Comparison of ENCODE assay signal across 21 cellular contexts in genomic region chr14:105260826-105261438, GRCh38. TPM values are rescaled to one million over a fixed set of nuclear protein-coding genes. Genes with fewer than 3 reads are reported as not detected.
A peak's percentile ranks its signal among the peaks of the same experiment; 100 is the strongest.
DNase-seq lines count a peak whose midpoint lies in the region; ATAC-seq, FAIRE-seq and TF ChIP-seq lines count a peak whose summit lies in the region.
"Had no signal": no experiment of that assay in that cellular context is flagged by ENCODE, and none has a peak within 500 bp of the region (broad histone marks: within the 10 kb centered on the region; RNA-seq: fewer than 3 reads in every experiment).

No MANE protein-coding gene starts in this region.

- H3K4me1 ChIP-seq in heart left ventricle (peaks cover 0 to 16% (median 3%) of the 10 kb centered on the region in 12 donors), endodermal cell (ENCODE audit: control insufficient read depth, insufficient read depth, low read length) (no peaks in the 10 kb centered on the region), stomach (peaks cover 0 to 12% (median 4%) of the 10 kb centered on the region in 4 donors)
- H3K4me1 ChIP-seq: HAP-1 had no signal

- 69 to 84% (median 80%) methylated on average over 7 to 15 of the region's 15 CpGs for WGBS in heart left ventricle, 4 donors
- 90 to 93% methylated on average over 14 to 15 of the region's 15 CpGs for WGBS in endodermal cell (ENCODE audit: insufficient coverage in 1 of 2, insufficient read length in 1 of 2), 2 experiments
- WGBS in stomach, 5 donors = 88 to 92% (median 90%) methylated on average over 14 to 15 of the region's 15 CpGs

- no peak overlapping the region for H3K4me3 ChIP-seq in heart left ventricle
- H3K4me3 ChIP-seq in endodermal cell (ENCODE audit: low read length) = no peak overlapping the region
- no peak overlapping the region for H3K4me3 ChIP-seq in stomach
- H3K4me3 ChIP-seq: GM12878, HAP-1 had no signal

- TF ChIP-seq POLR2A in heart left ventricle (IDR thresholded peaks at IDR 0.05) (no peak), stomach (IDR thresholded peaks at IDR 0.05) (no peak)

- intact Hi-C loops in heart left ventricle (cut with DNase I) (loop anchor here in 3 of 10 donors (5.0 to 10.0 kb wide), 2 partner anchors 59 to 84 kb away; no protein-coding TSS in a partner anchor), Right ventricle myocardium superior (cut with DNase I) (no loop called here), stomach (cut with DNase I; ENCODE audit: low total_unique reads) (no loop called here)

- ATAC-seq in heart left ventricle (peak in 3 of 4 donors; percentile 25 to 43 (median 30)), Right ventricle myocardium superior (ENCODE audit: poor library complexity) (no peak), GM19351 (IDR thresholded peaks at IDR 0.05; ENCODE audit: unreplicated experiment) (no peak)
- ATAC-seq: GM12878 had no signal

- no peak for FAIRE-seq in frontal cortex (lab: Jason Lieb, UNC)
- FAIRE-seq: D721Med, GM12878 had no signal

- no peak for TF ChIP-seq CTCF in heart left ventricle (IDR thresholded peaks at IDR 0.05)
- no peak for TF ChIP-seq CTCF in endodermal cell (conservative IDR thresholded peaks at IDR 0.05)
- no peak for TF ChIP-seq CTCF in stomach (IDR thresholded peaks at IDR 0.05)

- H3K36me3 ChIP-seq in heart left ventricle (peaks cover 0 to 37% (median 8%) of the 10 kb centered on the region in 9 donors), endodermal cell (ENCODE audit: control insufficient read depth, insufficient read depth, low read length) (no peaks in the 10 kb centered on the region), stomach (peaks cover 7 to 58% (median 50%) of the 10 kb centered on the region in 4 donors)
- H3K36me3 ChIP-seq: HAP-1 had no signal

- H3K27ac ChIP-seq in heart left ventricle (no peak overlapping the region), endodermal cell (ENCODE audit: low read depth, low read length) (peak overlapping the region; percentile 53), stomach (no peak overlapping the region)

- no peaks in the 10 kb centered on the region for H3K9me3 ChIP-seq in heart left ventricle
- no peaks in the 10 kb centered on the region for H3K9me3 ChIP-seq in endodermal cell (ENCODE audit: control insufficient read depth, low read length)
- no peaks in the 10 kb centered on the region for H3K9me3 ChIP-seq in stomach
- H3K9me3 ChIP-seq: HAP-1 had no signal

- H3K4me1 Mint-ChIP-seq in endodermal cell = no peaks in the 10 kb centered on the region
- H3K4me1 Mint-ChIP-seq: CD14-positive monocyte had no signal

- no peaks in the 10 kb centered on the region for H3K9me3 Mint-ChIP-seq in endodermal cell

- no peak for DNase-seq in heart left ventricle
- DNase-seq in Right ventricle myocardium superior = no peak
- DNase-seq in NCI-H524 treated with DMSO at 0.1 percent for 48 hours (lab: John Stamatoyannopoulos, UW) = peak; percentile 88
- no peak for DNase-seq in endodermal cell
- DNase-seq in retina = peak; percentile 76
- DNase-seq in frontal cortex (ENCODE audit: low spot score in 2 of 2) = no peak
- DNase-seq in stomach = no peak
- DNase-seq: AML-193, DMS79 treated with DMSO at 0.1 percent for 48 hours, NCI-H1105, NCI-H146, NCI-H2029 treated with DMSO at 0.1 percent for 48 hours, NCI-H446 treated with DMSO at 0.1 percent for 48 hours, NCI-H82 had no signal

- no peaks in the 10 kb centered on the region for H3K27me3 Mint-ChIP-seq in endodermal cell (ENCODE audit: insufficient read depth)
- H3K27me3 Mint-ChIP-seq: IgD-negative memory B cell had no signal

- H3K27ac Mint-ChIP-seq in endodermal cell = no peak overlapping the region
- H3K27ac Mint-ChIP-seq: IgD-negative memory B cell had no signal

- no peak overlapping the region for H3K9ac ChIP-seq in endodermal cell (ENCODE audit: extremely low read depth, low read length, poor library complexity, severe bottlenecking)

- H3K27me3 ChIP-seq in heart left ventricle = no peaks in the 10 kb centered on the region
- H3K27me3 ChIP-seq in endodermal cell (ENCODE audit: control insufficient read depth, insufficient read depth, low read length, poor library complexity, severe bottlenecking) = no peaks in the 10 kb centered on the region
- H3K27me3 ChIP-seq in stomach = no peaks in the 10 kb centered on the region

- peaks cover 16% of the 10 kb centered on the region for H3K36me3 Mint-ChIP-seq in endodermal cell (ENCODE audit: low read depth)

- no peak overlapping the region for H3K4me3 Mint-ChIP-seq in endodermal cell
- H3K4me3 Mint-ChIP-seq: CD14-positive monocyte, IgD-negative memory B cell had no signal

- TF ChIP-seq EP300 in stomach (IDR thresholded peaks at IDR 0.05) = no peak

RNA-seq across cellular contexts. Expression of gene BTBD6, which starts 12.6 kb away (rescaled TPM):
- total RNA-seq in heart left ventricle (10 to 100 TPM; 28.8 to 51.8 (median 34.8) TPM), Right ventricle myocardium superior (45.5 TPM), endodermal cell (10 to 100 TPM; 21.8 to 26.9 TPM), frontal cortex (52.2 TPM), stomach (10 to 100 TPM; 13.4 to 53.6 (median 25.2) TPM)
- polyA plus RNA-seq in heart left ventricle (10 to 100 TPM; 40.7 to 56.3 TPM), stomach (10 to 100 TPM; 47.1 to 55.0 (median 50.7) TPM)
- polyA plus RNA-seq in endodermal cell (2013, experiment 1 of 2) = 29.0 TPM
- 27.7 TPM for polyA plus RNA-seq in endodermal cell (2013, experiment 2 of 2)
- total RNA-seq: A172 had no signal

RNA-seq across cellular contexts. Expression of gene BRF1, which starts 39.9 kb away (rescaled TPM):
- total RNA-seq in heart left ventricle = 10 to 100 TPM; 13.3 to 25.3 (median 18.7) TPM
- polyA plus RNA-seq in heart left ventricle = 10 to 100 TPM; 17.1 to 19.4 TPM
- 17.5 TPM for total RNA-seq in Right ventricle myocardium superior
- total RNA-seq in endodermal cell = 10 to 100 TPM; 37.0 to 44.5 TPM
- polyA plus RNA-seq in endodermal cell (2013, experiment 1 of 2) = 23.9 TPM
- 21.8 TPM for polyA plus RNA-seq in endodermal cell (2013, experiment 2 of 2)
- total RNA-seq in frontal cortex = 60.7 TPM
- 100 to 1,000 TPM in 1 of 5 donors, 10 to 100 TPM in 4; 31.5 to 141 (median 42.6) TPM for total RNA-seq in stomach
- polyA plus RNA-seq in stomach = 10 to 100 TPM in 2 of 3 donors, 1 to 10 TPM in 1; 9.2 to 19.7 (median 19.4) TPM

RNA-seq across cellular contexts. Expression of gene PACS2, which starts 53.6 kb away (rescaled TPM):
- 10 to 100 TPM; 47.3 to 90.3 (median 60.8) TPM for total RNA-seq in heart left ventricle
- 10 to 100 TPM; 50.7 to 78.7 TPM for polyA plus RNA-seq in heart left ventricle
- total RNA-seq in Right ventricle myocardium superior = 66.8 TPM
- 100 to 1,000 TPM; 117 to 121 TPM for total RNA-seq in endodermal cell
- polyA plus RNA-seq in endodermal cell (2013, experiment 1 of 2) = 83.2 TPM
- polyA plus RNA-seq in endodermal cell (2013, experiment 2 of 2) = 79.9 TPM
- 73.0 TPM for total RNA-seq in frontal cortex
- total RNA-seq in stomach = 100 to 1,000 TPM in 3 of 5 donors, 10 to 100 TPM in 2; 33.6 to 209 (median 114) TPM
- 10 to 100 TPM; 23.4 to 49.8 (median 34.7) TPM for polyA plus RNA-seq in stomach

Comparison
In these comparisons a context has a peak if more than half of its experiments do, and no peak if none do; other contexts are left out.
1. ATAC-seq: peak in heart left ventricle (3 of 4); none in Right ventricle myocardium superior (single experiment) and GM19351 (single experiment).
2. DNase-seq: peak in NCI-H524 treated with DMSO at 0.1 percent for 48 hours (single experiment) and retina (single experiment); none in heart left ventricle (0 of 5), Right ventricle myocardium superior (single experiment), endodermal cell (single experiment), frontal cortex (0 of 2) and stomach (single experiment).